ENCODE assay signal across 11 cellular contexts in the genomic region with DNA sequence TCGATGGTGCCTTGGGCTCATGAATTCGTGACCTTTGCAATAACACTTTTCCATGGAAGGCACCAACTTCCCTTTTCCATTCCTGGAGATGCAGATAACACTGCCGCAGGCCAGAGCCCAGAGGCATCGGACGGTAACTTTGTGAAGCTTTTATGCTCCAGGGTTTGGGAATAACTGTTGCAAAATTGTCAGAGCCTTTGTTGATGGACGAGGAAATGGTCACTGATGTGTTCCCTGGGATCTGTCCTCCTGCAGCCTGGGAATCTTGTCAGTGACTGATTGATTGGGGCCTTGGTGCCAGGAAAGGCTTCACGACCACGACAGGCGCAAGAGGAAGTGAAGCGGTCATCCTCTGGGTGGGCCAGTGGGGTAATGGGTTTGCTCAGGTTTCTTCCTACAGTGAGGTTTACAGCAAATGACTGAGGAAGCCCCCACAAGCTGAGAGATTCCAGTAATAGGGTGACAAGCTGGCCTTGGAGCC. TPM values are rescaled to one million over a fixed set of nuclear protein-coding genes. Genes with fewer than 3 reads are reported as not detected.
A peak's percentile ranks its signal among the peaks of the same experiment; 100 is the strongest.
DNase-seq lines count a peak whose midpoint lies in the region; ATAC-seq and TF ChIP-seq lines count a peak whose summit lies in the region.
"Had no signal": no experiment of that assay in that cellular context is flagged by ENCODE, and none has a peak within 500 bp of the region (broad histone marks: within the 10 kb centered on the region; RNA-seq: fewer than 3 reads in every experiment).

No MANE protein-coding gene starts in this region.

- ATAC-seq in IMR-90 (ENCODE audit: low read depth) (no peak), HG02588 (IDR thresholded peaks at IDR 0.05; ENCODE audit: unreplicated experiment) (no peak), left colon (no peak)

- BruUV-seq in IMR-90 (replicated peaks; lab: Mats Ljungman, UMichigan) = no TSS peak

- peak overlapping the region; percentile 88 for H3K27ac Mint-ChIP-seq in dendritic cell treated with granulocyte-macrophage colony-stimulating factor and Interleukin-4, amounts not matched to agents 40 ng/mL and 50 ng/mL, for 4 days

- H3K4me1 Mint-ChIP-seq in dendritic cell treated with granulocyte-macrophage colony-stimulating factor and Interleukin-4, amounts not matched to agents 40 ng/mL and 50 ng/mL, for 4 days (ENCODE audit: low read depth) = peaks cover 87% of the 10 kb centered on the region

- H3K14ac ChIP-seq in IMR-90 (replicated peaks; ENCODE audit: low read depth, low read length) = no peak overlapping the region
- H3K14ac ChIP-seq in neuronal stem cell (ENCODE audit: low read length) = no peak overlapping the region

- 88% methylated on average over 5 of the region's 10 CpGs; no CpG with 5 or more reads in 1 of the 2 experiments for WGBS in IMR-90 (ENCODE audit: extremely low coverage in 2 of 2, insufficient read length in 1 of 2), 2 experiments
- WGBS in neuronal stem cell (ENCODE audit: extremely low coverage in 2 of 2, insufficient read length in 2 of 2, insufficient replicate concordance in 1 of 2), 2 donors = no CpG with 5 or more reads among the region's 10 CpGs

- no peak overlapping the region for H2BK20ac ChIP-seq in IMR-90 (ENCODE audit: low read depth, low read length)

- in situ Hi-C loops in IMR-90 (cut with MboI; ENCODE audit: low sequenced_read_pairs) = loop anchor here (5.0 kb wide), 1 partner anchor 54 kb away; a partner anchor contains a TSS

- H2AK5ac ChIP-seq in IMR-90 (ENCODE audit: low read depth, low read length) (0 out of 2 replicates have a peak overlapping the region, but pooled peaks have one; percentile 35), neuronal stem cell (ENCODE audit: low read depth, low read length) (no peak overlapping the region)

- peaks cover 36% of the 10 kb centered on the region for H4K20me1 ChIP-seq in IMR-90 (ENCODE audit: insufficient read depth, low read length)

- H3K4ac ChIP-seq in IMR-90 (ENCODE audit: low read depth, low read length) (peak overlapping the region; percentile 50; the same call in 1 of the 2 replicates), neuronal stem cell (ENCODE audit: low read length) (no peak overlapping the region)

- DNase-seq in IMR-90 (peak; percentile 11), neuronal stem cell (ENCODE audit: low spot score) (no peak), NCI-H2107 treated with DMSO at 0.1 percent for 48 hours (lab: John Stamatoyannopoulos, UW; ENCODE audit: unreplicated experiment) (no peak), COLO668 (lab: John Stamatoyannopoulos, UW; ENCODE audit: unreplicated experiment) (no peak), left colon (no peak)
- DNase-seq: effector CD4-positive, alpha-beta T cell; immature natural killer cell; NCI-H146 had no signal

- intact Hi-C loops in IMR-90 (cut with micrococcal nuclease) = no loop called here
- intact Hi-C loops in dendritic cell treated with granulocyte-macrophage colony-stimulating factor and Interleukin-4, amounts not matched to agents 40 ng/mL and 50 ng/mL, for 4 days (cut with micrococcal nuclease) = loop anchor here (2.0 kb wide), 1 partner anchor 27 kb away; no protein-coding TSS in a partner anchor
- intact Hi-C loops in left colon (cut with DNase I, micrococcal nuclease) = no loop called here

- H3K36me3 Mint-ChIP-seq in dendritic cell treated with granulocyte-macrophage colony-stimulating factor and Interleukin-4, amounts not matched to agents 40 ng/mL and 50 ng/mL, for 4 days (ENCODE audit: low read depth) = peaks cover 83% of the 10 kb centered on the region

- no peak overlapping the region for H2AFZ ChIP-seq in ACC112 (ENCODE audit: low read length, unreplicated experiment)
- no peak overlapping the region for H2AFZ ChIP-seq in IMR-90 (replicated peaks; ENCODE audit: low read length, poor library complexity)
- no peak overlapping the region for H2AFZ ChIP-seq in neuronal stem cell (ENCODE audit: low read length)

- no peak for TF ChIP-seq CTCF in IMR-90 (conservative IDR thresholded peaks at IDR 0.05; ENCODE audit: low read depth, low read length)

- H3K27ac ChIP-seq in ACC112 (ENCODE audit: low read depth, low read length) = 0 out of 2 replicates have a peak overlapping the region, but pooled peaks have one; percentile 7
- peak overlapping the region; percentile 60; the same call in 1 of the 2 replicates for H3K27ac ChIP-seq in IMR-90 (ENCODE audit: insufficient read depth, low read length)
- H3K27ac ChIP-seq in neuronal stem cell (replicated peaks; ENCODE audit: low read length) = no peak overlapping the region

- no peak overlapping the region; the same call in 2 of the 3 replicates for H2BK15ac ChIP-seq in IMR-90 (ENCODE audit: low read depth, low read length)
- no peak overlapping the region for H2BK15ac ChIP-seq in neuronal stem cell (ENCODE audit: low read length)

- H3K9me1 ChIP-seq in IMR-90 (ENCODE audit: insufficient read depth, low read length) = peaks cover 17% of the 10 kb centered on the region

- H2BK5ac ChIP-seq in IMR-90 (ENCODE audit: low read depth, low read length, poor library complexity, severe bottlenecking) (no peak overlapping the region), neuronal stem cell (ENCODE audit: low read length) (peak overlapping the region; percentile 32)

- H3K18ac ChIP-seq in IMR-90 (ENCODE audit: low read depth, low read length) (no peak overlapping the region), neuronal stem cell (ENCODE audit: low read length) (no peak overlapping the region)

- no peak for TF ChIP-seq RAD21 in IMR-90 (IDR thresholded peaks at IDR 0.05; ENCODE audit: low read length)

- peaks cover 19% of the 10 kb centered on the region for H3K4me1 ChIP-seq in ACC112 (ENCODE audit: control insufficient read depth, insufficient read depth, low read length, unreplicated experiment)
- peaks cover 24% of the 10 kb centered on the region for H3K4me1 ChIP-seq in IMR-90 (ENCODE audit: control insufficient read depth, insufficient read depth, low read length)
- H3K4me1 ChIP-seq in neuronal stem cell (ENCODE audit: control insufficient read depth in 2 of 2, insufficient read depth in 1 of 2, low read depth in 1 of 2, low read length in 2 of 2) = peaks cover 0 to 2% of the 10 kb centered on the region in 2 donors

- no peaks in the 10 kb centered on the region for H3K27me3 Mint-ChIP-seq in dendritic cell treated with granulocyte-macrophage colony-stimulating factor and Interleukin-4, amounts not matched to agents 40 ng/mL and 50 ng/mL, for 4 days

- H3K79me2 ChIP-seq in ACC112 (ENCODE audit: control insufficient read depth, insufficient read depth, low read length, unreplicated experiment) = peaks cover 3% of the 10 kb centered on the region

- H3K79me1 ChIP-seq in IMR-90 (ENCODE audit: low read depth in 1 of 2, low read length in 2 of 2) (peaks cover 44 to 86% of the 10 kb centered on the region in 2 experiments), neuronal stem cell (ENCODE audit: low read depth, low read length) (peaks cover 27% of the 10 kb centered on the region)

- H3K9me3 Mint-ChIP-seq in dendritic cell treated with granulocyte-macrophage colony-stimulating factor and Interleukin-4, amounts not matched to agents 40 ng/mL and 50 ng/mL, for 4 days = no peaks in the 10 kb centered on the region
- H3K9me3 Mint-ChIP-seq: immature natural killer cell had no signal

- H3K9me3 ChIP-seq in IMR-90 (ENCODE audit: control insufficient read depth, insufficient read depth, low read length) = no peaks in the 10 kb centered on the region
- H3K9me3 ChIP-seq in neuronal stem cell (replicated peaks in 1 of 2; ENCODE audit: control insufficient read depth in 2 of 2, insufficient read depth in 1 of 2, low read depth in 1 of 2, low read length in 2 of 2) = peaks cover 0 to 1% of the 10 kb centered on the region in 2 donors

- dilution Hi-C loops in IMR-90 (cut with HindIII; ENCODE audit: low sequenced_read_pairs, unreplicated experiment) = no loop called here

- H2BK120ac ChIP-seq in IMR-90 (ENCODE audit: low read depth, low read length) (no peak overlapping the region), neuronal stem cell (ENCODE audit: low read depth, low read length) (no peak overlapping the region)

- no peak overlapping the region for H2BK12ac ChIP-seq in neuronal stem cell (ENCODE audit: low read length)

- TF ChIP-seq POLR2A in IMR-90 (IDR thresholded peaks at IDR 0.05; ENCODE audit: low read depth, low read length) = no peak

- H3K27me3 ChIP-seq in ACC112 (ENCODE audit: insufficient read depth, low read length) (no peaks in the 10 kb centered on the region), IMR-90 (ENCODE audit: control insufficient read depth, insufficient read depth, low read length) (no peaks in the 10 kb centered on the region), neuronal stem cell (ENCODE audit: control insufficient read depth in 3 of 3, insufficient read depth in 3 of 3, low read depth in 1 of 3, low read length in 3 of 3) (no peaks in the 10 kb centered on the region)

- H3K23ac ChIP-seq in IMR-90 (ENCODE audit: low read depth, low read length) (no peak overlapping the region), neuronal stem cell (ENCODE audit: low read depth, low read length, poor library complexity) (no peak overlapping the region)

- H3K36me3 ChIP-seq in ACC112 (ENCODE audit: insufficient read depth, low read length) (no peaks in the 10 kb centered on the region), IMR-90 (ENCODE audit: control insufficient read depth, insufficient read depth, low read length) (peaks cover 48% of the 10 kb centered on the region), neuronal stem cell (replicated peaks in 1 of 2; ENCODE audit: control insufficient read depth in 2 of 2, insufficient read depth in 2 of 2, low read length in 2 of 2) (peaks cover 33 to 89% of the 10 kb centered on the region in 2 donors)

- no peak overlapping the region for H2AK9ac ChIP-seq in IMR-90 (replicated peaks; ENCODE audit: low read depth, low read length, poor library complexity)

- H3K56ac ChIP-seq in IMR-90 (ENCODE audit: extremely low read depth, insufficient read depth, low read length) = 0 out of 2 replicates have a peak overlapping the region, but pooled peaks have one; percentile 35

- no peak overlapping the region for H4K5ac ChIP-seq in IMR-90 (ENCODE audit: low read depth, low read length)

- H4K91ac ChIP-seq in IMR-90 (ENCODE audit: insufficient read depth, low read depth, low read length) = peak overlapping the region; percentile 47; the same call in 1 of the 2 replicates
- no peak overlapping the region for H4K91ac ChIP-seq in neuronal stem cell (ENCODE audit: low read depth, low read length, poor library complexity)

- H3K4me3 ChIP-seq in ACC112 (ENCODE audit: low read depth, low read length) = no peak overlapping the region
- H3K4me3 ChIP-seq in IMR-90 (ENCODE audit: insufficient read depth, low read depth, low read length) = no peak overlapping the region
- H3K4me3 ChIP-seq in neuronal stem cell (ENCODE audit: low read length in 2 of 2) = no peak overlapping the region

- POLR2A ChIA-PET in IMR-90 (lab: Charles Lee; ENCODE audit: unreplicated experiment) = interaction anchor here (0.8 kb wide), 1 partner anchor 57 kb away, joined by 3 read pairs; no protein-coding TSS in a partner anchor

- no peak overlapping the region for H3K4me2 ChIP-seq in IMR-90 (ENCODE audit: low read depth, low read length)
- no peak overlapping the region for H3K4me2 ChIP-seq in neuronal stem cell (ENCODE audit: insufficient read depth, low read length, poor library complexity, severe bottlenecking)

- H3K9ac ChIP-seq in IMR-90 (ENCODE audit: low read depth, low read length) (no peak overlapping the region), neuronal stem cell (ENCODE audit: low read depth, low read length, poor library complexity) (no peak overlapping the region)

- H3K4me3 Mint-ChIP-seq in dendritic cell treated with granulocyte-macrophage colony-stimulating factor and Interleukin-4, amounts not matched to agents 40 ng/mL and 50 ng/mL, for 4 days = peak overlapping the region; percentile 46
- H3K4me3 Mint-ChIP-seq: immature natural killer cell had no signal

- H4K8ac ChIP-seq in IMR-90 (ENCODE audit: low read depth in 2 of 2, low read length in 2 of 2) (peak overlapping the region in 1 of 2 experiments; percentile 43; a peak in 1 of 4 replicates), neuronal stem cell (ENCODE audit: low read depth, low read length) (no peak overlapping the region)

- CTCF ChIA-PET in IMR-90 (lab: Yijun Ruan, JAX) = interaction anchor here (1.5 kb wide), 1 partner anchor 55 kb away, joined by 5 read pairs; no protein-coding TSS in a partner anchor

RNA-seq across cellular contexts. Expression of a gene that starts 37.4 kb away (rescaled TPM):
- 14.4 and 18.5 TPM in 2 replicates for total RNA-seq in IMR-90 (2012; rRNA removed)
- polyA plus RNA-seq in IMR-90 (2012; rRNA removed) = 35.5 and 43.2 TPM in 2 replicates
- 26.3 and 45.8 TPM in 2 replicates for polyA plus RNA-seq in IMR-90 (2012; cell fraction: cytosol; rRNA removed)
- polyA plus RNA-seq in IMR-90 (2012; cell fraction: nucleus; rRNA removed; ENCODE audit: low replicate concordance) = 189 and 191 TPM in 2 replicates
- polyA plus RNA-seq in neuronal stem cell (2013, experiment 1 of 2) = 28.6 TPM
- 27.5 TPM for polyA plus RNA-seq in neuronal stem cell (2013, experiment 2 of 2)
- total RNA-seq in left colon = 10 to 100 TPM; 37.6 to 44.5 TPM

RNA-seq across cellular contexts. Expression of a gene that starts 56.0 kb away (rescaled TPM):
- total RNA-seq in IMR-90 (2012; rRNA removed) (19.7 and 19.9 TPM in 2 replicates), left colon (10 to 100 TPM; 11.6 to 33.1 TPM)
- polyA plus RNA-seq in IMR-90 (2012; rRNA removed) = 18.3 and 19.2 TPM in 2 replicates
- polyA plus RNA-seq in IMR-90 (2012; cell fraction: cytosol; rRNA removed) = 29.0 and 102 TPM in 2 replicates
- polyA plus RNA-seq in IMR-90 (2012; cell fraction: nucleus; rRNA removed; ENCODE audit: low replicate concordance) = 163 and 202 TPM in 2 replicates
- 17.8 TPM for polyA plus RNA-seq in neuronal stem cell (2013, experiment 1 of 2)
- polyA plus RNA-seq in neuronal stem cell (2013, experiment 2 of 2) = 18.2 TPM
